Comparison of ENCODE assay signal across 1 cellular context in the genomic region with DNA sequence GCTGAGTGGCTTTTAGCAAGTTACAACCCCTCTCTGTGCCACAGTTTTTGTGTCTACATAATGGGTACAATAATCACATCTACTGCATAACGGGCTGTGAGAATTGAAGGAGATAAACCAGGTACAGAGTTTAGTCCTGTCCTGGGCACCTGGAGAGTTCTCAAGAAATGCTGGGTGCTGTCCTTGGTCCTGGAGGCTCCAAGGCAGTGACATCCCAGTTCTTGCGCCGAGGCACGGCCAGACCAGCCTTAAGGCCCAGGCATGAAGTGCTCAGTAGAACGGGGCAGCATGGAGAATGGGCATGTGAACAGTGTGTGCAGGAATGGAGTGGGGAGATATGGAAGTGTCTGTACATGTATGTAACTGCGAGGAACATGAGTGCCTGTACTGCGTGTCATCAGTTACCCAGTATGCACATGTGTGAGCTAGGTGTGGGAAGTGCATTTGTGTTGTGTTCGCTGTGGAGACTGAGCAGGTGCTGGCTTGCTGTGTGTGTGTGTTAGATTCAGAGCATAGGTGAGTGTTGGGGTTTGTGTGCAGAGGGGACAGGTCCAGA.
TF ChIP-seq lines count a peak whose summit lies in the region.

No MANE protein-coding gene starts in this region.

TF ChIP-seq in H1, 55 proteins besides CTCF, POLR2A, EP300 and RAD21 (continued from another document):
- TF ChIP-seq SIN3A (conservative IDR thresholded peaks at IDR 0.05 in 1 of 2, IDR thresholded peaks at IDR 0.05 in 1 of 2; ENCODE audit: low read depth in 1 of 2, low read length in 2 of 2) = peak; percentile 87 to 92; a peak in 3 of 4 replicates
